Comparison of ENCODE assay signal across 16 cellular contexts in the genomic region with DNA sequence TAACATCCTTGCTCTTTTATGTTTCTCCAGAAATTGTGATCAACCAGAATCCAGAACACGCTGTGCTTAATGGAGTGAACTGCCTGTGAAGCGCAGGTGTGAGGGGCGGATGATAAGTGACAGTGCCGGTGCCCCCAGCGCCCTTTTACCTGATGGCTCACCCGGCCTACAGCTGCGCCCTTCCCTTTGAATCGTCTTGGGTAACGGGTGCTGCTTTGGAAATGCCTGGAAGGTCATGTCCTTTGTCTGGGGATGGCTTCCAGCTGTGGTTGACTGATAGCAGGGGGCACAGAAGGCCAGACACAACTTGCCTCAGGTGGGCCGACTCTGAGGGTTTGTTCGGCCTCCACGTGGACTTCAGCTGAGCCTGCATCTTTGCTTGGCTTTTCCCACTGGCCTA.
DNase-seq lines count a peak whose midpoint lies in the region; ATAC-seq lines count a peak whose summit lies in the region.
"Had no signal": no experiment of that assay in that cellular context is flagged by ENCODE, and none has a peak within 500 bp of the region (broad histone marks: within the 10 kb centered on the region; RNA-seq: fewer than 3 reads in every experiment).

No MANE protein-coding gene starts in this region.

- no peaks in the 10 kb centered on the region for H3K36me3 ChIP-seq in BLaER1 treated with 17β-estradiol and CSF1 and Interleukin-3, amounts not matched to agents 10 nM and 100 nM
- H3K36me3 ChIP-seq in trophoblast cell (ENCODE audit: control insufficient read depth in 1 of 2, insufficient read depth in 2 of 2, low read length in 2 of 2) = no peaks in the 10 kb centered on the region

- H3K9me3 ChIP-seq in BLaER1 treated with 17β-estradiol and CSF1 and Interleukin-3, amounts not matched to agents 10 nM and 100 nM (replicated peaks in 1 of 11) = peaks cover 0 to 5% (median under 1%) of the 10 kb centered on the region in 11 experiments; a peak in 8 of 22 replicates
- H3K9me3 ChIP-seq in T-helper 17 cell (ENCODE audit: control insufficient read depth, low read length, poor library complexity, severe bottlenecking) (no peaks in the 10 kb centered on the region), trophoblast cell (ENCODE audit: insufficient read depth, low read depth, low read length) (no peaks in the 10 kb centered on the region)

- peak overlapping the region; percentile 11 for H2BK12ac ChIP-seq in trophoblast cell (ENCODE audit: low read length)

- ATAC-seq in T-helper 17 cell (no peak), GM18868 (IDR thresholded peaks at IDR 0.05; ENCODE audit: unreplicated experiment) (no peak), HG03045 (IDR thresholded peaks at IDR 0.05; ENCODE audit: unreplicated experiment) (no peak)
- ATAC-seq: SK-N-SH treated with all-trans-retinoic acid at 6 μM for 48 hours had no signal

- H3K4ac ChIP-seq in trophoblast cell (ENCODE audit: low read depth, low read length) = no peak overlapping the region

- WGBS in trophoblast cell (ENCODE audit: extremely low coverage, insufficient coverage, insufficient read length) = no CpG with 5 or more reads among the region's 12 CpGs

- no peak overlapping the region for H3K4me3 ChIP-seq in BLaER1 treated with 17β-estradiol and CSF1 and Interleukin-3, amounts not matched to agents 10 nM and 100 nM
- H3K4me3 ChIP-seq in trophoblast cell (ENCODE audit: low read depth, low read length) = no peak overlapping the region

- no peak overlapping the region for H3K18ac ChIP-seq in trophoblast cell (ENCODE audit: low read length)

- peak overlapping the region; percentile 43 for H3K27ac Mint-ChIP-seq in T-helper 17 cell

- H2BK120ac ChIP-seq in trophoblast cell (ENCODE audit: insufficient read depth, low read length, poor library complexity) = peak overlapping the region; percentile 9

- no peaks in the 10 kb centered on the region for H4K20me1 ChIP-seq in BLaER1 treated with 17β-estradiol and CSF1 and Interleukin-3, amounts not matched to agents 10 nM and 100 nM

- DNase-seq in T-helper 17 cell (no peak), left kidney (ENCODE audit: low read depth, low spot score) (peak; percentile 51), trophoblast cell (no peak), DMS53 (lab: John Stamatoyannopoulos, UW) (no peak), nucleus accumbens (lab: John Stamatoyannopoulos, UW) (no peak)
- DNase-seq: DND-41, H7, NCI-H1105 treated with DMSO at 0.1 percent for 48 hours, NCI-H1694, NCI-H2081 treated with DMSO at 0.1 percent for 48 hours, OCI-M1 had no signal

- H2AK5ac ChIP-seq in trophoblast cell (ENCODE audit: low read length) = peak overlapping the region; percentile 64

- peaks cover 0 to 38% (median 0%) of the 10 kb centered on the region in 11 experiments; a peak in 3 of 22 replicates for H3K27me3 ChIP-seq in BLaER1 treated with 17β-estradiol and CSF1 and Interleukin-3, amounts not matched to agents 10 nM and 100 nM
- H3K27me3 ChIP-seq in trophoblast cell (ENCODE audit: insufficient read depth, low read length) = no peaks in the 10 kb centered on the region

- H3K27me3 Mint-ChIP-seq in T-helper 17 cell = no peaks in the 10 kb centered on the region

- peak overlapping the region; percentile 22 for H4K91ac ChIP-seq in trophoblast cell (ENCODE audit: low read depth, low read length)

- no peak overlapping the region for H4K12ac ChIP-seq in trophoblast cell (ENCODE audit: low read depth, low read length)

- no peak overlapping the region for H2AFZ ChIP-seq in trophoblast cell (ENCODE audit: insufficient read depth, low read length, poor library complexity)

- H3K14ac ChIP-seq in trophoblast cell (ENCODE audit: low read length) = no peak overlapping the region

- H3K36me3 Mint-ChIP-seq in T-helper 17 cell (ENCODE audit: low read depth) = no peaks in the 10 kb centered on the region

- no peak overlapping the region for H3K23ac ChIP-seq in trophoblast cell (ENCODE audit: low read length)

- H3K4me1 ChIP-seq in BLaER1 treated with 17β-estradiol and CSF1 and Interleukin-3, amounts not matched to agents 10 nM and 100 nM = peaks cover 30 to 48% (median 39%) of the 10 kb centered on the region in 10 experiments
- H3K4me1 ChIP-seq in trophoblast cell (ENCODE audit: control insufficient read depth in 1 of 2, insufficient read depth in 2 of 2, low read length in 2 of 2) = peaks cover 14 to 25% of the 10 kb centered on the region in 2 experiments

- no peak overlapping the region for H3K4me3 Mint-ChIP-seq in T-helper 17 cell

- H2BK5ac ChIP-seq in trophoblast cell (ENCODE audit: low read depth, low read length, poor library complexity) = no peak overlapping the region

- peaks cover 2% of the 10 kb centered on the region for H3K79me2 ChIP-seq in trophoblast cell (ENCODE audit: control insufficient read depth, insufficient read depth, low read length, poor library complexity)

- no peak overlapping the region for H3K9ac ChIP-seq in BLaER1 treated with 17β-estradiol and CSF1 and Interleukin-3, amounts not matched to agents 10 nM and 100 nM
- H3K9ac ChIP-seq in trophoblast cell (ENCODE audit: low read length) = no peak overlapping the region

- H3K4me2 ChIP-seq in BLaER1 treated with 17β-estradiol and CSF1 and Interleukin-3, amounts not matched to agents 10 nM and 100 nM = peak overlapping the region; percentile 62 to 85 (median 72); a peak in 21 of 22 replicates
- no peak overlapping the region for H3K4me2 ChIP-seq in trophoblast cell (ENCODE audit: low read length)

- no peak overlapping the region for H4K8ac ChIP-seq in trophoblast cell (ENCODE audit: low read depth, low read length)

- H3K79me1 ChIP-seq in trophoblast cell (ENCODE audit: low read length) = peaks cover 7% of the 10 kb centered on the region

- peaks cover 36% of the 10 kb centered on the region for H3K4me1 Mint-ChIP-seq in T-helper 17 cell

- peak overlapping the region in 4 of 11 experiments; percentile 1 to 28 (median 18); a peak in 3 of 22 replicates for H3K27ac ChIP-seq in BLaER1 treated with 17β-estradiol and CSF1 and Interleukin-3, amounts not matched to agents 10 nM and 100 nM
- no peak overlapping the region for H3K27ac ChIP-seq in trophoblast cell (ENCODE audit: low read depth, low read length)
- H3K27ac ChIP-seq: C4-2B had no signal
